ENCODE assay signal across 22 cellular contexts in the genomic region with DNA sequence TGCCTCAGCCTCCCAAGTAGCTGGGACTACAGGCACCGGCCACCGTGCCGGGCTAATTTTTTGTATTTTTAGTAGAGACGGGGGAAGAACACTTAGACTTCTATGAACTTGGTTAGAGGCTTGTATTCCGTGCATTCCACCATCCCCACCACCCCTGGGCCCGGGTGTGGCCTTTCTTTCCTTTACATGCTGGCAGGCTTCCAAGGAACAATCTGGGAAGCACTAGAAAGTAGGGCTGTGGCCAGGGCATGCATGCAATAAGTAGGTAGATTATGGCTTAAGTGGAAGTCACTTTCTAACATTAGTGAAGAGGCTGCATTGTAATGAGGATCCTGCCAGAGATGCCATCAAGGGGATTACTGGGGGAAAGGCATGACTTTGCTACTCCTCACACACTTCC.
"Had no signal": no experiment of that assay in that cellular context is flagged by ENCODE, and none has a peak within 500 bp of the region (broad histone marks: within the 10 kb centered on the region; RNA-seq: fewer than 3 reads in every experiment).

No MANE protein-coding gene starts in this region.

- ATAC-seq: left lobe of liver; natural killer cell; psoas muscle; right cardiac atrium; stimulated activated memory B cell treated with anti-CD40 and anti-IgM and Interleukin-4, amounts not matched to agents 10 μg/mL and 1 μg/mL and 100 μg/mL, for 72 hours; stimulated activated naive CD8-positive, alpha-beta T cell treated with anti-CD3 and anti-CD28 coated beads, Interleukin-15, Interleukin-2, amounts not matched to agents 100 U/mL and 50 U/mL, for 24 hours had no signal

- H3K4me1 ChIP-seq: psoas muscle, sigmoid colon, spleen, tibial nerve, vagina had no signal

- H3K36me3 ChIP-seq: ovary, sigmoid colon, spleen, thoracic aorta, tibial nerve, vagina had no signal

- H3K27me3 ChIP-seq: dorsolateral prefrontal cortex, ovary, sigmoid colon, spleen, tibial nerve, vagina had no signal

- H3K9me3 ChIP-seq: ovary, psoas muscle, sigmoid colon, thoracic aorta, vagina had no signal

- DNase-seq: dorsolateral prefrontal cortex; effector CD4-positive, alpha-beta T cell; hypothalamus; mammary epithelial cell; mesendoderm; midbrain; natural killer cell; occipital lobe; ovary; posterior cingulate gyrus; psoas muscle; right cardiac atrium; sigmoid colon; spleen; stimulated activated CD4-positive, alpha-beta T cell treated with anti-CD3 and anti-CD28 coated beads, Interleukin-4, amount 100 ng/mL, for 4 hours; stimulated activated naive CD8-positive, alpha-beta T cell treated with anti-CD3 and anti-CD28 coated beads, Interleukin-15, Interleukin-2, amounts not matched to agents 100 U/mL and 50 U/mL, for 24 hours; substantia nigra had no signal

- H3K4me3 ChIP-seq: dorsolateral prefrontal cortex, ovary, psoas muscle, sigmoid colon, spleen, thoracic aorta, tibial nerve, vagina had no signal

- H3K27ac ChIP-seq: dorsolateral prefrontal cortex, ovary, psoas muscle, sigmoid colon, spleen, thoracic aorta, tibial nerve, vagina had no signal
